Comparison of ENCODE assay signal across 10 cellular contexts in the genomic region with DNA sequence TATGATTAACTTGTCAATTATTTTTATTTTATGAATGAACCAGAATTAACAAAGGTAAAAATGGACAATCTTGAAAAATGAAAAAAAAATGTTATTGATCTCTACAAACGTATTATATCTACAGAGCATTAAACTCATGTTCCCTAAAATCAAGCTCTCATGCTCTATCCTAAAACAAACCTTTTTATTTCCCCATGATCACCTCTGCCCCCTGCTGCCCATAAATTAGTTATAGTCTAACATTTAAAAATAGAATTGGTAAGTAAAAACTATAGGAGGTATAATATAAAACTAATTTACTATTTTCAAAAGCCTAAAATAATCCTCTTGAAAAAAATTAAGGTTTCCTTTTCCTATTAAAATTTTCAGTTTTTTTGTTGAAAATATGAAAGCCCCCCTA.
A peak's percentile ranks its signal among the peaks of the same experiment; 100 is the strongest.
DNase-seq lines count a peak whose midpoint lies in the region; ATAC-seq and TF ChIP-seq lines count a peak whose summit lies in the region.
"Had no signal": no experiment of that assay in that cellular context is flagged by ENCODE, and none has a peak within 500 bp of the region (broad histone marks: within the 10 kb centered on the region; RNA-seq: fewer than 3 reads in every experiment).

No MANE protein-coding gene starts in this region.

- no peak overlapping the region for H3K4me3 Mint-ChIP-seq in chondrocyte (ENCODE audit: unreplicated experiment)
- no peak overlapping the region for H3K4me3 Mint-ChIP-seq in osteocyte (ENCODE audit: unreplicated experiment)

- POLR2A ChIA-PET in SK-N-SH (lab: Yijun Ruan, JAX): no interaction called here

- ATAC-seq in SK-N-SH treated with all-trans-retinoic acid at 6 μM for 48 hours (no peak), GM19455 (IDR thresholded peaks at IDR 0.05; ENCODE audit: unreplicated experiment) (no peak)

- H3K9ac ChIP-seq in SK-N-SH (no peak overlapping the region), Loucy (ENCODE audit: low read depth, low read length, poor library complexity, severe bottlenecking) (no peak overlapping the region)

- H3K4me1 ChIP-seq in SK-N-SH (ENCODE audit: control insufficient read depth in 1 of 2, insufficient read depth in 2 of 2, low read depth in 1 of 2, low read length in 1 of 2) (no peaks in the 10 kb centered on the region; a peak in 1 of 4 replicates), Loucy (ENCODE audit: insufficient read depth, low read length, poor library complexity, severe bottlenecking) (no peaks in the 10 kb centered on the region)

- H3K36me3 Mint-ChIP-seq in chondrocyte (ENCODE audit: low read depth) (no peaks in the 10 kb centered on the region), osteocyte (ENCODE audit: unreplicated experiment) (no peaks in the 10 kb centered on the region)

- H3F3A ChIP-seq in SK-N-SH (replicated peaks; ENCODE audit: insufficient read depth) (peaks cover 2% of the 10 kb centered on the region), Loucy (ENCODE audit: low read depth) (no peaks in the 10 kb centered on the region)

- TF ChIP-seq CTCF in SK-N-SH (IDR thresholded peaks at IDR 0.05) (peak; percentile 60), Loucy (conservative IDR thresholded peaks at IDR 0.05; ENCODE audit: low read length) (0 out of 2 replicates have a peak, but pooled peaks have one; percentile 19), chondrocyte (IDR thresholded peaks at IDR 0.05) (peak; percentile 70), osteocyte (IDR thresholded peaks at IDR 0.05) (peak; percentile 32)

- H2AFZ ChIP-seq in SK-N-SH (ENCODE audit: low read depth) (no peak overlapping the region), Loucy (ENCODE audit: low read length) (no peak overlapping the region)

- H3K4me2 ChIP-seq in SK-N-SH (no peak overlapping the region), Loucy (ENCODE audit: low read depth, low read length, poor library complexity, severe bottlenecking) (no peak overlapping the region)

- H3K4me1 Mint-ChIP-seq in chondrocyte (ENCODE audit: low read depth): no peaks in the 10 kb centered on the region
- no peaks in the 10 kb centered on the region for H3K4me1 Mint-ChIP-seq in osteocyte (ENCODE audit: unreplicated experiment)

- H3K79me2 ChIP-seq in SK-N-SH (ENCODE audit: insufficient read depth) (no peaks in the 10 kb centered on the region), Loucy (ENCODE audit: insufficient read depth, low read length) (no peaks in the 10 kb centered on the region)

- 82% methylated on average over 1 of the region's 1 CpG for WGBS in SK-N-SH (ENCODE audit: low lambda C conversion rate)

- TF ChIP-seq RAD21 in SK-N-SH (IDR thresholded peaks at IDR 0.05; ENCODE audit: low read length): peak; percentile 49

- H3K27me3 Mint-ChIP-seq in chondrocyte (ENCODE audit: low read depth): no peaks in the 10 kb centered on the region
- no peaks in the 10 kb centered on the region for H3K27me3 Mint-ChIP-seq in osteocyte (ENCODE audit: unreplicated experiment)

- TF ChIP-seq EP300 in SK-N-SH (IDR thresholded peaks at IDR 0.05; ENCODE audit: borderline replicate concordance in 1 of 2, low read depth in 1 of 2, low read length in 1 of 2): no peak

- H3K27ac ChIP-seq in SK-N-SH (ENCODE audit: low read depth in 2 of 2, low read length in 1 of 2): no peak overlapping the region

- no peaks in the 10 kb centered on the region for H3K9me3 Mint-ChIP-seq in chondrocyte (ENCODE audit: low read depth)
- H3K9me3 Mint-ChIP-seq in osteocyte (ENCODE audit: unreplicated experiment): no peaks in the 10 kb centered on the region

- H3K27me3 ChIP-seq in SK-N-SH (ENCODE audit: insufficient read depth) (no peaks in the 10 kb centered on the region), Loucy (ENCODE audit: insufficient read depth, low read length, poor library complexity, severe bottlenecking) (no peaks in the 10 kb centered on the region)

- CTCF ChIA-PET in SK-N-SH (lab: Yijun Ruan, JAX): interaction anchor here (0.7 to 3.5 kb wide), 8 partner anchors 10 to 389 kb away, joined by 3 to 17 read pairs (median 3); no protein-coding TSS in a partner anchor

- H3K4me3 ChIP-seq in SK-N-SH (ENCODE audit: low read depth in 2 of 2, low read length in 1 of 2) (no peak overlapping the region), Loucy (ENCODE audit: low read length, poor library complexity, severe bottlenecking) (no peak overlapping the region)

- DNase-seq in SK-N-SH (peak; percentile 1), chondrocyte (ENCODE audit: low spot score) (no peak), osteocyte (ENCODE audit: extremely low spot score, unreplicated experiment) (no peak), amniotic stem cell (lab: John Stamatoyannopoulos, UW) (no peak), HK-2 (ENCODE audit: unreplicated experiment) (no peak)
- DNase-seq: C1 segment of cervical spinal cord, NCI-H510A treated with DMSO at 0.1 percent for 48 hours had no signal

- no peaks in the 10 kb centered on the region for H3K9me3 ChIP-seq in SK-N-SH
- no peaks in the 10 kb centered on the region for H3K9me3 ChIP-seq in Loucy (ENCODE audit: insufficient read depth, low read depth, low read length)

- no peaks in the 10 kb centered on the region for H4K20me1 ChIP-seq in SK-N-SH (ENCODE audit: insufficient read depth)
- no peaks in the 10 kb centered on the region for H4K20me1 ChIP-seq in Loucy (ENCODE audit: insufficient read depth, low read length, poor library complexity, severe bottlenecking)

- no peaks in the 10 kb centered on the region for H3K36me3 ChIP-seq in SK-N-SH (replicated peaks in 1 of 2; ENCODE audit: control insufficient read depth in 1 of 2, insufficient read depth in 2 of 2, low read length in 1 of 2)
- no peaks in the 10 kb centered on the region for H3K36me3 ChIP-seq in Loucy (ENCODE audit: insufficient read depth, low read length)

- H3K27ac Mint-ChIP-seq in chondrocyte (ENCODE audit: unreplicated experiment) (no peak overlapping the region), osteocyte (ENCODE audit: unreplicated experiment) (no peak overlapping the region)

- H3K9me2 ChIP-seq in SK-N-SH (no peaks in the 10 kb centered on the region), Loucy (replicated peaks; ENCODE audit: low read depth, low read length) (no peaks in the 10 kb centered on the region)

TF ChIP-seq in SK-N-SH, 30 proteins besides CTCF, POLR2A, EP300 and RAD21:
- peak; percentile 21; the same call in 1 of the 2 replicates for TF ChIP-seq SMC3 (IDR thresholded peaks at IDR 0.05; ENCODE audit: low read depth, low read length)
- TF ChIP-seq ELF1 (IDR thresholded peaks at IDR 0.05): no peak

TF ChIP-seq in SK-N-SH treated with all-trans-retinoic acid at 6 μM for 48 hours, 23 proteins besides CTCF, POLR2A, EP300 and RAD21 (continues in another document):
- TF ChIP-seq ISL1 (CRISPR knock-in tag; IDR thresholded peaks at IDR 0.05): no peak
- TF ChIP-seq ZNF8 (CRISPR knock-in tag; IDR thresholded peaks at IDR 0.05): no peak
- TF ChIP-seq, protein P1, sequence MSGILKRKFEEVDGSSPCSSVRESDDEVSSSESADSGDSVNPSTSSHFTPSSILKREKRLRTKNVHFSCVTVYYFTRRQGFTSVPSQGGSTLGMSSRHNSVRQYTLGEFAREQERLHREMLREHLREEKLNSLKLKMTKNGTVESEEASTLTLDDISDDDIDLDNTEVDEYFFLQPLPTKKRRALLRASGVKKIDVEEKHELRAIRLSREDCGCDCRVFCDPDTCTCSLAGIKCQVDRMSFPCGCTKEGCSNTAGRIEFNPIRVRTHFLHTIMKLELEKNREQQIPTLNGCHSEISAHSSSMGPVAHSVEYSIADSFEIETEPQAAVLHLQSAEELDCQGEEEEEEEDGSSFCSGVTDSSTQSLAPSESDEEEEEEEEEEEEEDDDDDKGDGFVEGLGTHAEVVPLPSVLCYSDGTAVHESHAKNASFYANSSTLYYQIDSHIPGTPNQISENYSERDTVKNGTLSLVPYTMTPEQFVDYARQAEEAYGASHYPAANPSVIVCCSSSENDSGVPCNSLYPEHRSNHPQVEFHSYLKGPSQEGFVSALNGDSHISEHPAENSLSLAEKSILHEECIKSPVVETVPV (CRISPR knock-in tag; IDR thresholded peaks at IDR 0.05): no peak
- no peak for TF ChIP-seq TCF4 (CRISPR knock-in tag; IDR thresholded peaks at IDR 0.05; ENCODE audit: borderline replicate concordance)
- no peak for TF ChIP-seq BACH2 (CRISPR knock-in tag; IDR thresholded peaks at IDR 0.05; ENCODE audit: borderline replicate concordance)
- no peak for TF ChIP-seq TOX (CRISPR knock-in tag; IDR thresholded peaks at IDR 0.05; ENCODE audit: borderline replicate concordance)
- TF ChIP-seq, protein P2, sequence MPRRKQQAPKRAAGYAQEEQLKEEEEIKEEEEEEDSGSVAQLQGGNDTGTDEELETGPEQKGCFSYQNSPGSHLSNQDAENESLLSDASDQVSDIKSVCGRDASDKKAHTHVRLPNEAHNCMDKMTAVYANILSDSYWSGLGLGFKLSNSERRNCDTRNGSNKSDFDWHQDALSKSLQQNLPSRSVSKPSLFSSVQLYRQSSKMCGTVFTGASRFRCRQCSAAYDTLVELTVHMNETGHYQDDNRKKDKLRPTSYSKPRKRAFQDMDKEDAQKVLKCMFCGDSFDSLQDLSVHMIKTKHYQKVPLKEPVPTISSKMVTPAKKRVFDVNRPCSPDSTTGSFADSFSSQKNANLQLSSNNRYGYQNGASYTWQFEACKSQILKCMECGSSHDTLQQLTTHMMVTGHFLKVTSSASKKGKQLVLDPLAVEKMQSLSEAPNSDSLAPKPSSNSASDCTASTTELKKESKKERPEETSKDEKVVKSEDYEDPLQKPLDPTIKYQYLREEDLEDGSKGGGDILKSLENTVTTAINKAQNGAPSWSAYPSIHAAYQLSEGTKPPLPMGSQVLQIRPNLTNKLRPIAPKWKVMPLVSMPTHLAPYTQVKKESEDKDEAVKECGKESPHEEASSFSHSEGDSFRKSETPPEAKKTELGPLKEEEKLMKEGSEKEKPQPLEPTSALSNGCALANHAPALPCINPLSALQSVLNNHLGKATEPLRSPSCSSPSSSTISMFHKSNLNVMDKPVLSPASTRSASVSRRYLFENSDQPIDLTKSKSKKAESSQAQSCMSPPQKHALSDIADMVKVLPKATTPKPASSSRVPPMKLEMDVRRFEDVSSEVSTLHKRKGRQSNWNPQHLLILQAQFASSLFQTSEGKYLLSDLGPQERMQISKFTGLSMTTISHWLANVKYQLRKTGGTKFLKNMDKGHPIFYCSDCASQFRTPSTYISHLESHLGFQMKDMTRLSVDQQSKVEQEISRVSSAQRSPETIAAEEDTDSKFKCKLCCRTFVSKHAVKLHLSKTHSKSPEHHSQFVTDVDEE (CRISPR knock-in tag; IDR thresholded peaks at IDR 0.05): no peak
- no peak for TF ChIP-seq GLIS3 (CRISPR knock-in tag; IDR thresholded peaks at IDR 0.05)
- no peak for TF ChIP-seq RARB (CRISPR knock-in tag; IDR thresholded peaks at IDR 0.05)
- TF ChIP-seq SNAI2 (CRISPR knock-in tag; IDR thresholded peaks at IDR 0.05): no peak
- no peak for TF ChIP-seq OSR1 (CRISPR knock-in tag; IDR thresholded peaks at IDR 0.05)
- TF ChIP-seq ZFP3 (CRISPR knock-in tag; IDR thresholded peaks at IDR 0.05): no peak
- TF ChIP-seq ESRRG (CRISPR knock-in tag; IDR thresholded peaks at IDR 0.05): no peak
- TF ChIP-seq CSDC2 (CRISPR knock-in tag; IDR thresholded peaks at IDR 0.05): no peak

Comparison
In these comparisons a context has a peak if more than half of its experiments do, and no peak if none do; other contexts are left out.
1. CTCF ChIP-seq: peak in every context shown above with its lines; median percentile 70 in chondrocyte; 60 in SK-N-SH; 32 in osteocyte; 19 in Loucy.